27 cellular contexts compared by ENCODE assay signal in the genomic region with DNA sequence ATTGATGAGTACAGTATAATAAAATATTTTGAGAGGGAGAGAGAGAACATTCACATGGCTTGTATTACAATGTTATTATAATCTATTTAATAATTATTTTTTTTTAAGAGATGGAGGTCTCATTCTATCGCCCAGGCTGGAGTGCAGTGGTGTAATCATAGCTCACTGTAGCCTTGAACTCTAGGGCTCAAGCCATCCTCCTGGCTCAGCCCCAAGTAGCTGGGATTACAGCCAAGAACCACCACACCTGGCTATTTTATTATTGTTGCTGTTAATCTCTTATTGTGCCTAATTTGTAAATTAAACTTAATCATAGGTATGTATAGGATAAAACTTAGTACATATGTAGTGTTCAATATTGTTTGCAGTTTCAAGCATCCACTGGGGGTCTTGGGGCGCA. TPM values are rescaled to one million over a fixed set of nuclear protein-coding genes. Genes with fewer than 3 reads are reported as not detected.
DNase-seq lines count a peak whose midpoint lies in the region; ATAC-seq and TF ChIP-seq lines count a peak whose summit lies in the region.
"Had no signal": no experiment of that assay in that cellular context is flagged by ENCODE, and none has a peak within 500 bp of the region (broad histone marks: within the 10 kb centered on the region; RNA-seq: fewer than 3 reads in every experiment).

No MANE protein-coding gene starts in this region.

- intact Hi-C loops in spleen (cut with DNase I; ENCODE audit: low total_unique reads): no loop called here

- CTCF ChIA-PET in HEK293 (lab: Yijun Ruan, JAX): interaction anchor here (1.3 kb wide), 1 partner anchor 144 kb away, joined by 5 read pairs; no protein-coding TSS in a partner anchor

- H2AFZ ChIP-seq in ACC112 (ENCODE audit: low read length, unreplicated experiment): no peak overlapping the region
- H2AFZ ChIP-seq: parathyroid adenoma, PC-9 had no signal

- no peaks in the 10 kb centered on the region for H3K4me1 Mint-ChIP-seq in stimulated activated memory B cell treated with anti-CD40 and anti-IgM and Interleukin-4, amounts not matched to agents 10 μg/mL and 1 μg/mL and 100 μg/mL, for 72 hours

- H3K9me3 ChIP-seq in HEK293 (ENCODE audit: control insufficient read depth, insufficient read depth, low read depth, low read length) (no peaks in the 10 kb centered on the region), spleen (no peaks in the 10 kb centered on the region)
- H3K9me3 ChIP-seq: tibial artery had no signal

- 0 out of 2 replicates have a peak overlapping the region, but pooled peaks have one; percentile 33 for H3K4me3 ChIP-seq in ACC112 (ENCODE audit: low read depth, low read length)
- H3K4me3 ChIP-seq in HEK293 (ENCODE audit: low read depth, low read length): no peak overlapping the region
- H3K4me3 ChIP-seq in spleen: no peak overlapping the region
- H3K4me3 ChIP-seq: PC-9, tibial artery had no signal

- TF ChIP-seq CTCF in HEK293 (tag by site-specific recombination; IDR thresholded peaks at IDR 0.05) (no peak), spleen (IDR thresholded peaks at IDR 0.05 in 8 of 11, conservative IDR thresholded peaks at IDR 0.05 in 3 of 11) (no peak)

- no peak for TF ChIP-seq POLR2A in spleen (IDR thresholded peaks at IDR 0.05)

- H3K4me1 ChIP-seq in ACC112 (ENCODE audit: control insufficient read depth, insufficient read depth, low read length, unreplicated experiment) (peaks cover 11% of the 10 kb centered on the region), HEK293 (ENCODE audit: control insufficient read depth, insufficient read depth, low read length) (peaks cover 3% of the 10 kb centered on the region; the same call in 1 of the 2 replicates), spleen (peaks cover 0 to 20% (median 4%) of the 10 kb centered on the region in 6 donors)
- H3K4me1 ChIP-seq: parathyroid adenoma had no signal

- H3K36me3 ChIP-seq in ACC112 (ENCODE audit: insufficient read depth, low read length) (no peaks in the 10 kb centered on the region), HEK293 (ENCODE audit: control insufficient read depth in 2 of 2, insufficient read depth in 1 of 2, low read length in 2 of 2) (no peaks in the 10 kb centered on the region), spleen (no peaks in the 10 kb centered on the region)
- H3K36me3 ChIP-seq: tibial artery had no signal

- 85 to 90% (median 86%) methylated on average over 2 of the region's 2 CpGs for WGBS in spleen, 5 donors

- no peak overlapping the region for H3K27ac Mint-ChIP-seq in stimulated activated memory B cell treated with anti-CD40 and anti-IgM and Interleukin-4, amounts not matched to agents 10 μg/mL and 1 μg/mL and 100 μg/mL, for 72 hours
- H3K27ac Mint-ChIP-seq: activated naive CD8-positive, alpha-beta T cell treated with anti-CD3 and anti-CD28 coated beads, Interleukin-2, amount 50 U/mL, for 24 hours; brain; CD8-positive, alpha-beta T cell; endodermal cell; mesothelial cell of epicardium; T-helper 17 cell had no signal

- H3K4me3 Mint-ChIP-seq in stimulated activated memory B cell treated with anti-CD40 and anti-IgM and Interleukin-4, amounts not matched to agents 10 μg/mL and 1 μg/mL and 100 μg/mL, for 72 hours: no peak overlapping the region
- H3K4me3 Mint-ChIP-seq: activated naive CD8-positive, alpha-beta T cell treated with anti-CD3 and anti-CD28 coated beads, Interleukin-2, amount 50 U/mL, for 24 hours; brain; CD8-positive, alpha-beta T cell; endodermal cell; mesothelial cell of epicardium; nephron; T-helper 17 cell had no signal

- no peaks in the 10 kb centered on the region for H3K27me3 Mint-ChIP-seq in stimulated activated memory B cell treated with anti-CD40 and anti-IgM and Interleukin-4, amounts not matched to agents 10 μg/mL and 1 μg/mL and 100 μg/mL, for 72 hours
- H3K27me3 Mint-ChIP-seq: activated naive CD8-positive, alpha-beta T cell treated with anti-CD3 and anti-CD28 coated beads, Interleukin-2, amount 50 U/mL, for 24 hours; brain; T-helper 17 cell had no signal

- H3K27me3 ChIP-seq in ACC112 (ENCODE audit: insufficient read depth, low read length) (no peaks in the 10 kb centered on the region), spleen (replicated peaks in 1 of 7) (no peaks in the 10 kb centered on the region)
- H3K27me3 ChIP-seq: tibial artery had no signal

- POLR2A ChIA-PET in HEK293 (lab: Yijun Ruan, JAX): interaction anchor here (0.5 kb wide), 1 partner anchor 15 kb away, joined by 3 read pairs; no protein-coding TSS in a partner anchor

- no peaks in the 10 kb centered on the region for H3K36me3 Mint-ChIP-seq in stimulated activated memory B cell treated with anti-CD40 and anti-IgM and Interleukin-4, amounts not matched to agents 10 μg/mL and 1 μg/mL and 100 μg/mL, for 72 hours
- H3K36me3 Mint-ChIP-seq: CD8-positive, alpha-beta T cell; mesothelial cell of epicardium had no signal

- no peak for ATAC-seq in stimulated activated memory B cell treated with anti-CD40 and anti-IgM and Interleukin-4, amounts not matched to agents 10 μg/mL and 1 μg/mL and 100 μg/mL, for 72 hours
- ATAC-seq: activated naive CD8-positive, alpha-beta T cell treated with anti-CD3 and anti-CD28 coated beads, Interleukin-2, amount 50 U/mL, for 24 hours; CD8-positive, alpha-beta T cell; left colon; T-helper 17 cell had no signal

- DNase-seq in NCI-H2196 treated with DMSO at 0.1 percent for 48 hours (lab: John Stamatoyannopoulos, UW; ENCODE audit: unreplicated experiment) (peak; percentile 8), epithelial cell of prostate (ENCODE audit: low read depth, low spot score) (no peak), spleen (no peak), MV-4-11 (lab: John Stamatoyannopoulos, UW) (no peak)
- DNase-seq: activated CD4-positive, alpha-beta T cell treated with anti-CD3 and anti-CD28 coated beads, Interleukin-2, amount 50 U/mL, for 1 hour; activated CD8-positive, alpha-beta memory T cell treated with anti-CD3 and anti-CD28 coated beads, Interleukin-2, amount 50 U/mL, for 4 hours; activated effector memory CD4-positive, alpha-beta T cell treated with Interleukin-2 at 50 U/mL for 16 hours; activated naive CD8-positive, alpha-beta T cell treated with anti-CD3 and anti-CD28 coated beads, Interleukin-2, amount 50 U/mL, for 24 hours; CD8-positive, alpha-beta T cell; endodermal cell; glutamatergic neuron; H7; left colon; PC-9; stimulated activated CD4-positive, alpha-beta T cell treated with anti-CD3 and anti-CD28 coated beads, Interleukin-1b, Interleukin-23, amount 100 ng/mL, for 48 hours; stimulated activated naive CD4-positive, alpha-beta T cell; T-helper 17 cell; tibial artery had no signal

- H3K27ac ChIP-seq in ACC112 (ENCODE audit: low read depth, low read length): no peak overlapping the region
- H3K27ac ChIP-seq in HEK293 (ENCODE audit: extremely low read depth, low read depth, low read length): no peak overlapping the region
- peak overlapping the region; percentile 24 for H3K27ac ChIP-seq in epithelial cell of prostate
- H3K27ac ChIP-seq in spleen: no peak overlapping the region
- H3K27ac ChIP-seq: KMS-11, parathyroid adenoma, PC-9, tibial artery, VCaP had no signal

- no peaks in the 10 kb centered on the region for H3K79me2 ChIP-seq in ACC112 (ENCODE audit: control insufficient read depth, insufficient read depth, low read length, unreplicated experiment)
- H3K79me2 ChIP-seq: parathyroid adenoma had no signal

- no peaks in the 10 kb centered on the region for H3K9me3 Mint-ChIP-seq in stimulated activated memory B cell treated with anti-CD40 and anti-IgM and Interleukin-4, amounts not matched to agents 10 μg/mL and 1 μg/mL and 100 μg/mL, for 72 hours
- H3K9me3 Mint-ChIP-seq: activated naive CD8-positive, alpha-beta T cell treated with anti-CD3 and anti-CD28 coated beads, Interleukin-2, amount 50 U/mL, for 24 hours; brain; CD8-positive, alpha-beta T cell; endodermal cell; mesothelial cell of epicardium; nephron had no signal

TF ChIP-seq in HEK293, 187 proteins besides CTCF, POLR2A, EP300 and RAD21:
- TF ChIP-seq ZNF366 (tag by site-specific recombination; conservative IDR thresholded peaks at IDR 0.05) (0 out of 2 replicates have a peak, but pooled peaks have one; percentile 4), ZNF302 (tag by site-specific recombination; IDR thresholded peaks at IDR 0.05; ENCODE audit: low read depth) (no peak)
TF ChIP-seq in HEK293: peak in this region for 1.

RNA-seq across cellular contexts. Expression of a gene that starts 57.8 kb away (rescaled TPM):
- 10 to 100 TPM; 20.2 to 32.9 (median 23.9) TPM for total RNA-seq in spleen
- polyA plus RNA-seq in spleen: 1 to 10 TPM; 4.6 to 7.4 (median 6.5) TPM

RNA-seq across cellular contexts. Expression of a gene that starts 58.3 kb away (rescaled TPM):
- 100 to 1,000 TPM; 157 to 197 (median 177) TPM for total RNA-seq in spleen
- 100 to 1,000 TPM; 106 to 170 (median 122) TPM for polyA plus RNA-seq in spleen
